ENCODE assay signal across 8 cellular contexts in genomic region chr14:67515386-67516079, GRCh38. TPM values are rescaled to one million over a fixed set of nuclear protein-coding genes. Genes with fewer than 3 reads are reported as not detected.
DNase-seq lines count a peak whose midpoint lies in the region; ATAC-seq and TF ChIP-seq lines count a peak whose summit lies in the region.

No MANE protein-coding gene starts in this region.

- H3K9me3 Mint-ChIP-seq in activated naive CD4-positive, alpha-beta T cell treated with anti-CD3 and anti-CD28 coated beads, Interleukin-2, amount 50 U/mL, for 24 hours = no peaks in the 10 kb centered on the region

- DNase-seq in GM19238 (ENCODE audit: insufficient read length, low spot score) (peak; percentile 41), MM.1S (peak; percentile 22), right cardiac atrium (peak in 2 of 3 donors; percentile 71 to 76), skeletal muscle cell (ENCODE audit: low read depth) (no peak), SKM-1 (lab: John Stamatoyannopoulos, UW; ENCODE audit: unreplicated experiment) (no peak)

- H3K4me1 ChIP-seq in BLaER1 (peaks cover 12% of the 10 kb centered on the region), MM.1S (ENCODE audit: low read length) (0 out of 2 replicates have a peak, but pooled peaks cover 3% of the 10 kb centered on the region), right cardiac atrium (ENCODE audit: control insufficient read depth, insufficient read depth, low read length) (no peaks in the 10 kb centered on the region)

- peak; percentile 17 to 32 for ATAC-seq in right cardiac atrium
- ATAC-seq in GM21737 (IDR thresholded peaks at IDR 0.05; ENCODE audit: unreplicated experiment) = no peak

- H3K4me1 Mint-ChIP-seq in activated naive CD4-positive, alpha-beta T cell treated with anti-CD3 and anti-CD28 coated beads, Interleukin-2, amount 50 U/mL, for 24 hours = peaks cover 8% of the 10 kb centered on the region

- H4K20me1 ChIP-seq in BLaER1 (no peaks in the 10 kb centered on the region), MM.1S (ENCODE audit: insufficient read depth, low read length) (no peaks in the 10 kb centered on the region)

- H2AFZ ChIP-seq in MM.1S (ENCODE audit: low read length) = peak overlapping the region; percentile 51; the same call in 1 of the 2 replicates

- 0 out of 2 replicates have a peak, but pooled peaks cover 3% of the 10 kb centered on the region for H3F3A ChIP-seq in MM.1S (ENCODE audit: insufficient read depth, low read length)

- intact Hi-C loops in right cardiac atrium (cut with DNase I) = no loop called here

- H3K36me3 ChIP-seq in BLaER1 (no peaks in the 10 kb centered on the region), MM.1S (replicated peaks; ENCODE audit: insufficient read depth, low read length) (no peaks in the 10 kb centered on the region)

- no peaks in the 10 kb centered on the region for H3K9me2 ChIP-seq in MM.1S (replicated peaks; ENCODE audit: insufficient read depth, low read length)

- H3K4me3 Mint-ChIP-seq in activated naive CD4-positive, alpha-beta T cell treated with anti-CD3 and anti-CD28 coated beads, Interleukin-2, amount 50 U/mL, for 24 hours = peak overlapping the region; percentile 68

- no peaks in the 10 kb centered on the region for H3K9me3 ChIP-seq in BLaER1
- no peaks in the 10 kb centered on the region for H3K9me3 ChIP-seq in MM.1S (replicated peaks; ENCODE audit: insufficient read depth, low read length)
- H3K9me3 ChIP-seq in right cardiac atrium (ENCODE audit: control insufficient read depth, low read length) = no peaks in the 10 kb centered on the region

- H3K9ac ChIP-seq in BLaER1 = peak overlapping the region; percentile 67
- peak overlapping the region; percentile 44 for H3K9ac ChIP-seq in MM.1S (ENCODE audit: low read length)

- H3K27me3 ChIP-seq in BLaER1 (peaks cover 26% of the 10 kb centered on the region), MM.1S (replicated peaks; ENCODE audit: insufficient read depth, low read length) (no peaks in the 10 kb centered on the region), right cardiac atrium (ENCODE audit: control insufficient read depth, insufficient read depth) (no peaks in the 10 kb centered on the region)

- H3K36me3 Mint-ChIP-seq in activated naive CD4-positive, alpha-beta T cell treated with anti-CD3 and anti-CD28 coated beads, Interleukin-2, amount 50 U/mL, for 24 hours = no peaks in the 10 kb centered on the region

- H3K27ac Mint-ChIP-seq in activated naive CD4-positive, alpha-beta T cell treated with anti-CD3 and anti-CD28 coated beads, Interleukin-2, amount 50 U/mL, for 24 hours = peak overlapping the region; percentile 30

- no peak for TF ChIP-seq CTCF in MM.1S (IDR thresholded peaks at IDR 0.05; ENCODE audit: low read length)

- H3K79me2 ChIP-seq in MM.1S (ENCODE audit: low read length) = no peaks in the 10 kb centered on the region

- H3K27me3 Mint-ChIP-seq in activated naive CD4-positive, alpha-beta T cell treated with anti-CD3 and anti-CD28 coated beads, Interleukin-2, amount 50 U/mL, for 24 hours = no peaks in the 10 kb centered on the region

- whole genome bisulfite sequencing in right cardiac atrium = 6% methylated on average over 45 of the region's 45 CpGs

- H3K4me3 ChIP-seq in BLaER1 = peak overlapping the region; percentile 82
- peak overlapping the region; percentile 56 for H3K4me3 ChIP-seq in MM.1S (ENCODE audit: low read length)
- peak overlapping the region; percentile 69 for H3K4me3 ChIP-seq in right cardiac atrium (ENCODE audit: low read length)
- peak overlapping the region; percentile 64 for H3K4me3 ChIP-seq in skeletal muscle cell (ENCODE audit: low read depth, low read length)

- H3K4me2 ChIP-seq in BLaER1 (peak overlapping the region; percentile 93), MM.1S (ENCODE audit: low read depth, low read length) (peak overlapping the region; percentile 88)

- peak overlapping the region; percentile 42; the same call in 1 of the 2 replicates for H3K27ac ChIP-seq in BLaER1
- no peak overlapping the region for H3K27ac ChIP-seq in MM.1S (ENCODE audit: low read length)
- no peak overlapping the region for H3K27ac ChIP-seq in right cardiac atrium (ENCODE audit: low read length)

RNA-seq across cellular contexts. Expression of gene PLEKHH1, which starts 17.6 kb away (rescaled TPM):
- 1 to 10 TPM; 2.5 to 6.5 (median 4.2) TPM for total RNA-seq in right cardiac atrium
- polyA plus RNA-seq in right cardiac atrium = 4.0 TPM

RNA-seq across cellular contexts. Expression of gene TMEM229B, which starts 27.0 kb away (rescaled TPM):
- 10 to 100 TPM in 1 of 4 donors, 1 to 10 TPM in 3; 1.3 to 11.8 (median 6.6) TPM for total RNA-seq in right cardiac atrium
- 3.6 TPM for polyA plus RNA-seq in right cardiac atrium

Comparison
In these comparisons a context has a peak if more than half of its experiments do, and no peak if none do; other contexts are left out.
1. DNase-seq: peak in GM19238 (single experiment), MM.1S (single experiment) and right cardiac atrium (2 of 3); none in skeletal muscle cell (single experiment) and SKM-1 (single experiment).
2. Peak in every context shown above with its lines, with median percentiles within 50 percentile points of each other: H3K4me3 ChIP-seq.